In the genomic region with DNA sequence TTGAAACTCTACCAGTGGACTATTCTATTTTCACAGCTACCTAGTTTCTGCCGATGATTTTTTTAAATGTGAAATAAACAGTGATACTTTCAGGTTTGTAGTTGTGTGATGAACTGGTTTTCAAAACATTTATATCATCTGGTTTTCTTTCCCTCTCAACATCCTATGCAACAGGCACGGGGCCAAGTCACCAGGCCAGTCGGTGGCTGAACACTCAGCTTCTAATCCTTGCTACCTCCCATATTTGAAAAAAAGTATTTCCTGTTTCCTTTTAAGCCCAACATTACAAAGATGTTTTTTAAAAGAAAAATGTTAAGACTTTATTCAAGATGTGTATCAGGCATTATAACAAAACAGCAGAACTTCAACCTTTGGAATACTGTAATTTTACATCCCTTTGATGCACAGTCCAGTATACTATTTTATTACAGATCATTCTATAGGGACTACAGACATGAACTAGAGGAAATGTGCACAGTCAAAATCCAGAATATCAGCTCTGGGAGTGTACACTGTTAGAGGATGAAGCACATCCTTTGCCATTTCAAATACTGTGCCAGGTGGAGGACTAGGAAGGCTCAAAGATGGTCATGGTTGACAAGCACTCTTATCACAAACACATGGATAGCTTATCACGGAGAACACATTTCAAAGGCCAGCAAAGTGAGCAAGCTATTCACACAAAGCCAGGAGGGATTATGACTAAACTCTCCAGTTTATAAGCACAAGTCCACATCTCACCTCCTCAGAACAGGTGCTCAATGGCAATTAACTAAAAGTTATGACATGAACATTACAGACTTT, we compare ENCODE assay signal across 1 cellular context.
TF ChIP-seq lines count a peak whose summit lies in the region.

No MANE protein-coding gene starts in this region.

TF ChIP-seq in K562, 482 proteins besides CTCF, POLR2A, EP300 and RAD21 (continued from another document and continues in another):
- TF ChIP-seq HDAC1 (IDR thresholded peaks at IDR 0.05) (peak in 1 of 2 experiments; percentile 85; a peak in 2 of 4 replicates), FOXJ2 (tag; IDR thresholded peaks at IDR 0.05) (0 out of 2 replicates have a peak, but pooled peaks have one; percentile 18), CBX5 (IDR thresholded peaks at IDR 0.05; ENCODE audit: borderline replicate concordance, low read depth) (no peak), TGIF2 (CRISPR knock-in tag; IDR thresholded peaks at IDR 0.05) (no peak), SMAD4 (CRISPR knock-in tag; conservative IDR thresholded peaks at IDR 0.05) (peak; percentile 76), ZNF584 (CRISPR knock-in tag; IDR thresholded peaks at IDR 0.05; ENCODE audit: low read depth) (peak; percentile 45; the same call in 1 of the 2 replicates), RAD51 (IDR thresholded peaks at IDR 0.05; ENCODE audit: borderline replicate concordance, low read depth) (no peak; the same call in 1 of the 2 replicates), KAT7 (CRISPR knock-in tag; IDR thresholded peaks at IDR 0.05; ENCODE audit: borderline replicate concordance) (no peak), SP2 (IDR thresholded peaks at IDR 0.05; ENCODE audit: extremely low read depth, low read depth, low read length, poor library complexity, severe bottlenecking) (no peak), HDAC3 (IDR thresholded peaks at IDR 0.05; ENCODE audit: borderline replicate concordance, partially characterized antibody) (peak; percentile 81), PHB2 (IDR thresholded peaks at IDR 0.05; ENCODE audit: low read depth) (peak; percentile 90), TSC22D4 (tag; IDR thresholded peaks at IDR 0.05) (no peak), TEAD1 (CRISPR knock-in tag; IDR thresholded peaks at IDR 0.05) (peak in 1 of 2 experiments; percentile 75; a peak in 1 of 4 replicates), FOSL1 (tag; conservative IDR thresholded peaks at IDR 0.05) (peak; percentile 84), ZNF263 (CRISPR knock-in tag; IDR thresholded peaks at IDR 0.05; ENCODE audit: borderline replicate concordance) (no peak), NCOA1 (IDR thresholded peaks at IDR 0.05; ENCODE audit: low read depth) (peak; percentile 79), ZNF75A (CRISPR knock-in tag; IDR thresholded peaks at IDR 0.05) (no peak), KAT8 (IDR thresholded peaks at IDR 0.05; ENCODE audit: low read depth) (no peak), DMBX1 (CRISPR knock-in tag; IDR thresholded peaks at IDR 0.05; ENCODE audit: borderline replicate concordance) (peak; percentile 83; the same call in 1 of the 2 replicates), ZSCAN32 (CRISPR knock-in tag; IDR thresholded peaks at IDR 0.05) (no peak), MECOM (CRISPR knock-in tag; IDR thresholded peaks at IDR 0.05) (0 out of 2 replicates have a peak, but pooled peaks have one; percentile 25), ZNF778 (CRISPR knock-in tag; IDR thresholded peaks at IDR 0.05) (no peak), ZNF586 (CRISPR knock-in tag; conservative IDR thresholded peaks at IDR 0.05) (no peak), RBBP5 (IDR thresholded peaks at IDR 0.05; ENCODE audit: borderline replicate concordance, insufficient read depth, low read length, poor library complexity, severe bottlenecking) (no peak), ZKSCAN8 (CRISPR knock-in tag; IDR thresholded peaks at IDR 0.05) (no peak), ZNF696 (CRISPR knock-in tag; conservative IDR thresholded peaks at IDR 0.05) (no peak), U2AF2 (optimal IDR thresholded peaks at IDR 0.05; ENCODE audit: low read depth, low read length) (no peak), NFIX (CRISPR knock-in tag; IDR thresholded peaks at IDR 0.05; ENCODE audit: low read depth) (no peak), NR2C1 (IDR thresholded peaks at IDR 0.05) (peak; percentile 28; the same call in 1 of the 2 replicates), NR2C1 (tag; IDR thresholded peaks at IDR 0.05) (peak; percentile 40; the same call in 1 of the 2 replicates), ZNF121 (CRISPR knock-in tag; conservative IDR thresholded peaks at IDR 0.05) (no peak), PHF8 (IDR thresholded peaks at IDR 0.05; ENCODE audit: borderline replicate concordance, low read length) (no peak), FOXM1 (IDR thresholded peaks at IDR 0.05; ENCODE audit: low read depth) (peak; percentile 95), FOXM1 (CRISPR knock-in tag; IDR thresholded peaks at IDR 0.05; ENCODE audit: low read depth) (no peak), EHMT2 (IDR thresholded peaks at IDR 0.05) (no peak), ZKSCAN1 (IDR thresholded peaks at IDR 0.05; ENCODE audit: low read depth, low read length) (no peak), DACH1 (IDR thresholded peaks at IDR 0.05; ENCODE audit: partially characterized antibody) (no peak)
- TF ChIP-seq, protein P1, sequence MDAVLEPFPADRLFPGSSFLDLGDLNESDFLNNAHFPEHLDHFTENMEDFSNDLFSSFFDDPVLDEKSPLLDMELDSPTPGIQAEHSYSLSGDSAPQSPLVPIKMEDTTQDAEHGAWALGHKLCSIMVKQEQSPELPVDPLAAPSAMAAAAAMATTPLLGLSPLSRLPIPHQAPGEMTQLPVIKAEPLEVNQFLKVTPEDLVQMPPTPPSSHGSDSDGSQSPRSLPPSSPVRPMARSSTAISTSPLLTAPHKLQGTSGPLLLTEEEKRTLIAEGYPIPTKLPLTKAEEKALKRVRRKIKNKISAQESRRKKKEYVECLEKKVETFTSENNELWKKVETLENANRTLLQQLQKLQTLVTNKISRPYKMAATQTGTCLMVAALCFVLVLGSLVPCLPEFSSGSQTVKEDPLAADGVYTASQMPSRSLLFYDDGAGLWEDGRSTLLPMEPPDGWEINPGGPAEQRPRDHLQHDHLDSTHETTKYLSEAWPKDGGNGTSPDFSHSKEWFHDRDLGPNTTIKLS (IDR thresholded peaks at IDR 0.05; ENCODE audit: borderline replicate concordance, low read depth): no peak
- TF ChIP-seq, protein P2, sequence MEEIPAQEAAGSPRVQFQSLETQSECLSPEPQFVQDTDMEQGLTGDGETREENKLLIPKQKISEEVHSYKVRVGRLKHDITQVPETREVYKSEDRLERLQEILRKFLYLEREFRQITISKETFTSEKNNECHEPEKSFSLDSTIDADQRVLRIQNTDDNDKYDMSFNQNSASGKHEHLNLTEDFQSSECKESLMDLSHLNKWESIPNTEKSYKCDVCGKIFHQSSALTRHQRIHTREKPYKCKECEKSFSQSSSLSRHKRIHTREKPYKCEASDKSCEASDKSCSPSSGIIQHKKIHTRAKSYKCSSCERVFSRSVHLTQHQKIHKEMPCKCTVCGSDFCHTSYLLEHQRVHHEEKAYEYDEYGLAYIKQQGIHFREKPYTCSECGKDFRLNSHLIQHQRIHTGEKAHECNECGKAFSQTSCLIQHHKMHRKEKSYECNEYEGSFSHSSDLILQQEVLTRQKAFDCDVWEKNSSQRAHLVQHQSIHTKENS (CRISPR knock-in tag; IDR thresholded peaks at IDR 0.05): no peak
- TF ChIP-seq, protein P3, sequence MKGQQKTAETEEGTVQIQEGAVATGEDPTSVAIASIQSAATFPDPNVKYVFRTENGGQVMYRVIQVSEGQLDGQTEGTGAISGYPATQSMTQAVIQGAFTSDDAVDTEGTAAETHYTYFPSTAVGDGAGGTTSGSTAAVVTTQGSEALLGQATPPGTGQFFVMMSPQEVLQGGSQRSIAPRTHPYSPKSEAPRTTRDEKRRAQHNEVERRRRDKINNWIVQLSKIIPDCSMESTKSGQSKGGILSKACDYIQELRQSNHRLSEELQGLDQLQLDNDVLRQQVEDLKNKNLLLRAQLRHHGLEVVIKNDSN (CRISPR knock-in tag; IDR thresholded peaks at IDR 0.05): no peak
- TF ChIP-seq, protein P4, sequence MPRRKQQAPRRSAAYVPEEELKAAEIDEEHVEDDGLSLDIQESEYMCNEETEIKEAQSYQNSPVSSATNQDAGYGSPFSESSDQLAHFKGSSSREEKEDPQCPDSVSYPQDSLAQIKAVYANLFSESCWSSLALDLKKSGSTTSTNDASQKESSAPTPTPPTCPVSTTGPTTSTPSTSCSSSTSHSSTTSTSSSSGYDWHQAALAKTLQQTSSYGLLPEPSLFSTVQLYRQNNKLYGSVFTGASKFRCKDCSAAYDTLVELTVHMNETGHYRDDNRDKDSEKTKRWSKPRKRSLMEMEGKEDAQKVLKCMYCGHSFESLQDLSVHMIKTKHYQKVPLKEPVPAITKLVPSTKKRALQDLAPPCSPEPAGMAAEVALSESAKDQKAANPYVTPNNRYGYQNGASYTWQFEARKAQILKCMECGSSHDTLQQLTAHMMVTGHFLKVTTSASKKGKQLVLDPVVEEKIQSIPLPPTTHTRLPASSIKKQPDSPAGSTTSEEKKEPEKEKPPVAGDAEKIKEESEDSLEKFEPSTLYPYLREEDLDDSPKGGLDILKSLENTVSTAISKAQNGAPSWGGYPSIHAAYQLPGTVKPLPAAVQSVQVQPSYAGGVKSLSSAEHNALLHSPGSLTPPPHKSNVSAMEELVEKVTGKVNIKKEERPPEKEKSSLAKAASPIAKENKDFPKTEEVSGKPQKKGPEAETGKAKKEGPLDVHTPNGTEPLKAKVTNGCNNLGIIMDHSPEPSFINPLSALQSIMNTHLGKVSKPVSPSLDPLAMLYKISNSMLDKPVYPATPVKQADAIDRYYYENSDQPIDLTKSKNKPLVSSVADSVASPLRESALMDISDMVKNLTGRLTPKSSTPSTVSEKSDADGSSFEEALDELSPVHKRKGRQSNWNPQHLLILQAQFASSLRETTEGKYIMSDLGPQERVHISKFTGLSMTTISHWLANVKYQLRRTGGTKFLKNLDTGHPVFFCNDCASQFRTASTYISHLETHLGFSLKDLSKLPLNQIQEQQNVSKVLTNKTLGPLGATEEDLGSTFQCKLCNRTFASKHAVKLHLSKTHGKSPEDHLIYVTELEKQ (CRISPR knock-in tag; IDR thresholded peaks at IDR 0.05): no peak
- TF ChIP-seq, protein P5, sequence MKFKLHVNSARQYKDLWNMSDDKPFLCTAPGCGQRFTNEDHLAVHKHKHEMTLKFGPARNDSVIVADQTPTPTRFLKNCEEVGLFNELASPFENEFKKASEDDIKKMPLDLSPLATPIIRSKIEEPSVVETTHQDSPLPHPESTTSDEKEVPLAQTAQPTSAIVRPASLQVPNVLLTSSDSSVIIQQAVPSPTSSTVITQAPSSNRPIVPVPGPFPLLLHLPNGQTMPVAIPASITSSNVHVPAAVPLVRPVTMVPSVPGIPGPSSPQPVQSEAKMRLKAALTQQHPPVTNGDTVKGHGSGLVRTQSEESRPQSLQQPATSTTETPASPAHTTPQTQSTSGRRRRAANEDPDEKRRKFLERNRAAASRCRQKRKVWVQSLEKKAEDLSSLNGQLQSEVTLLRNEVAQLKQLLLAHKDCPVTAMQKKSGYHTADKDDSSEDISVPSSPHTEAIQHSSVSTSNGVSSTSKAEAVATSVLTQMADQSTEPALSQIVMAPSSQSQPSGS (CRISPR knock-in tag; IDR thresholded peaks at IDR 0.05): no peak
- TF ChIP-seq, protein P6, sequence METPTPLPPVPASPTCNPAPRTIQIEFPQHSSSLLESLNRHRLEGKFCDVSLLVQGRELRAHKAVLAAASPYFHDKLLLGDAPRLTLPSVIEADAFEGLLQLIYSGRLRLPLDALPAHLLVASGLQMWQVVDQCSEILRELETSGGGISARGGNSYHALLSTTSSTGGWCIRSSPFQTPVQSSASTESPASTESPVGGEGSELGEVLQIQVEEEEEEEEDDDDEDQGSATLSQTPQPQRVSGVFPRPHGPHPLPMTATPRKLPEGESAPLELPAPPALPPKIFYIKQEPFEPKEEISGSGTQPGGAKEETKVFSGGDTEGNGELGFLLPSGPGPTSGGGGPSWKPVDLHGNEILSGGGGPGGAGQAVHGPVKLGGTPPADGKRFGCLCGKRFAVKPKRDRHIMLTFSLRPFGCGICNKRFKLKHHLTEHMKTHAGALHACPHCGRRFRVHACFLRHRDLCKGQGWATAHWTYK (CRISPR knock-in tag; IDR thresholded peaks at IDR 0.05): peak; percentile 66; the same call in 1 of the 2 replicates
- TF ChIP-seq, protein P7, sequence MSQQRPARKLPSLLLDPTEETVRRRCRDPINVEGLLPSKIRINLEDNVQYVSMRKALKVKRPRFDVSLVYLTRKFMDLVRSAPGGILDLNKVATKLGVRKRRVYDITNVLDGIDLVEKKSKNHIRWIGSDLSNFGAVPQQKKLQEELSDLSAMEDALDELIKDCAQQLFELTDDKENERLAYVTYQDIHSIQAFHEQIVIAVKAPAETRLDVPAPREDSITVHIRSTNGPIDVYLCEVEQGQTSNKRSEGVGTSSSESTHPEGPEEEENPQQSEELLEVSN (IDR thresholded peaks at IDR 0.05; ENCODE audit: borderline replicate concordance in 1 of 2, extremely low read depth in 1 of 2, insufficient read depth in 1 of 2, insufficient read length in 1 of 2, low read depth in 1 of 2, low read length in 1 of 2, poor library complexity in 1 of 2, severe bottlenecking in 1 of 2): no peak
- TF ChIP-seq, protein P8, sequence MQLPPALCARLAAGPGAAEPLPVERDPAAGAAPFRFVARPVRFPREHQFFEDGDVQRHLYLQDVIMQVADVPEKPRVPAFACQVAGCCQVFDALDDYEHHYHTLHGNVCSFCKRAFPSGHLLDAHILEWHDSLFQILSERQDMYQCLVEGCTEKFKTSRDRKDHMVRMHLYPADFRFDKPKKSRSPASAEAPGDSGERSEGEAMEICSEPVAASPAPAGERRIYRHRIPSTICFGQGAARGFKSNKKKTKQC (CRISPR knock-in tag; IDR thresholded peaks at IDR 0.05): no peak
- TF ChIP-seq, protein P9, sequence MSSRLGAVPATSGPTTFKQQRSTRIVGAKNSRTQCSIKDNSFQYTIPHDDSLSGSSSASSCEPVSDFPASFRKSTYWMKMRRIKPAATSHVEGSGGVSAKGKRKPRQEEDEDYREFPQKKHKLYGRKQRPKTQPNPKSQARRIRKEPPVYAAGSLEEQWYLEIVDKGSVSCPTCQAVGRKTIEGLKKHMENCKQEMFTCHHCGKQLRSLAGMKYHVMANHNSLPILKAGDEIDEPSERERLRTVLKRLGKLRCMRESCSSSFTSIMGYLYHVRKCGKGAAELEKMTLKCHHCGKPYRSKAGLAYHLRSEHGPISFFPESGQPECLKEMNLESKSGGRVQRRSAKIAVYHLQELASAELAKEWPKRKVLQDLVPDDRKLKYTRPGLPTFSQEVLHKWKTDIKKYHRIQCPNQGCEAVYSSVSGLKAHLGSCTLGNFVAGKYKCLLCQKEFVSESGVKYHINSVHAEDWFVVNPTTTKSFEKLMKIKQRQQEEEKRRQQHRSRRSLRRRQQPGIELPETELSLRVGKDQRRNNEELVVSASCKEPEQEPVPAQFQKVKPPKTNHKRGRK (tag; IDR thresholded peaks at IDR 0.05): no peak
- TF ChIP-seq, protein P10, sequence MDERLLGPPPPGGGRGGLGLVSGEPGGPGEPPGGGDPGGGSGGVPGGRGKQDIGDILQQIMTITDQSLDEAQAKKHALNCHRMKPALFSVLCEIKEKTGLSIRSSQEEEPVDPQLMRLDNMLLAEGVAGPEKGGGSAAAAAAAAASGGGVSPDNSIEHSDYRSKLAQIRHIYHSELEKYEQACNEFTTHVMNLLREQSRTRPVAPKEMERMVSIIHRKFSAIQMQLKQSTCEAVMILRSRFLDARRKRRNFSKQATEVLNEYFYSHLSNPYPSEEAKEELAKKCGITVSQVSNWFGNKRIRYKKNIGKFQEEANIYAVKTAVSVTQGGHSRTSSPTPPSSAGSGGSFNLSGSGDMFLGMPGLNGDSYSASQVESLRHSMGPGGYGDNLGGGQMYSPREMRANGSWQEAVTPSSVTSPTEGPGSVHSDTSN (CRISPR knock-in tag; IDR thresholded peaks at IDR 0.05; ENCODE audit: low read depth): no peak
- TF ChIP-seq, protein P10 (tag; conservative IDR thresholded peaks at IDR 0.05; ENCODE audit: low read depth): 0 out of 2 replicates have a peak, but pooled peaks have one; percentile 9
